Comparison of ENCODE assay signal across 9 cellular contexts in the genomic region with DNA sequence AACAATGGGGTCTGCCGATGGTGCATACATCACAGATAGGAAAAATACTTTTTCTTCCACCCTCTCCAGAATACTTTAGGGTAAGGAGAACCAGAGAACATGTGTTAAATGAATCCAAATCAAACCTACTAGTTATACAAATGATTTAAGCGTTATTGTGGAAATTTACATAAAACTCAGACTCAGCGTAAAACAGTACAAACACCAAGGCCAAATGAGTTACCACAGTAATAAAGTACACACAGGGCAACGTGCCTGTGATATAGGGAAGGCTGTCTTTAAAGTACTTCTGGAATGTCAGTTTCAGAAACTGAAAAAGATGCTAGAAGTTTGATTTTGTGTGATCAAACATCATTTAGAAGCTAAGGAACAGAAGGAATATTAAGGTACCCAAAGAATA.
"Had no signal": no experiment of that assay in that cellular context is flagged by ENCODE, and none has a peak within 500 bp of the region (broad histone marks: within the 10 kb centered on the region; RNA-seq: fewer than 3 reads in every experiment).

No MANE protein-coding gene starts in this region.

- H3K4me2 ChIP-seq: KMS-11 had no signal

- H3K9ac ChIP-seq: GM23248, KMS-11 had no signal

- H3K4me3 ChIP-seq: GM23248, HAP-1 had no signal

- H3K36me3 ChIP-seq: HAP-1 had no signal

- ATAC-seq: HCT116 had no signal

- H3K4me1 ChIP-seq: HAP-1 had no signal

- H3K9me3 ChIP-seq: HAP-1 had no signal

- H2AFZ ChIP-seq: GM23248 had no signal

- DNase-seq: GM23248, GOT3, H7, HFFc6, KBM-7 had no signal

- H3K27ac ChIP-seq: GM23248, HL-60, KMS-11 had no signal
